Comparison of ENCODE assay signal across 17 cellular contexts in the genomic region with DNA sequence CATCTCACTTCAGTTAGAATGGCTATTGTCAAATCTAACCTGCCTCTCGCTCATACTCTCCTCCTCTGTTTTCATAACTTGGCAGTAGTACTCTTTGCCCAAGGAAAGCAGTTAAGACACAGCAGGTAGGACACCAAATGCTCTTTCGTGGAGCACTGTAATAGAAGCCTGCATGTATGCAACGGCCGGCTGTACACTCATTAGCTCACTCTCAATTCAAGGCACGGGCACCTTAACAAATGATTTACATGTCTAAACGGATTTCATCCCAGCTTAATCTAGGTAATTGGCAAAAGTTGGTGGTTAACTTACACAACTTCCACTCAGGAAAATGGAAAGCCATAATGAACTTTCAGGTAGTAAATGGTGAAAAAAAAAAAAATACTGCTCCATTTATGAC. TPM values are rescaled to one million over a fixed set of nuclear protein-coding genes. Genes with fewer than 3 reads are reported as not detected.
"Had no signal": no experiment of that assay in that cellular context is flagged by ENCODE, and none has a peak within 500 bp of the region (broad histone marks: within the 10 kb centered on the region; RNA-seq: fewer than 3 reads in every experiment).

No MANE protein-coding gene starts in this region.

- H3K9me3 ChIP-seq: colonic mucosa, lower lobe of right lung, psoas muscle, thoracic aorta, transverse colon had no signal

- H3K27me3 Mint-ChIP-seq: natural killer cell treated with Interleukin-12 subunit alpha and Interleukin-12 subunit beta and Interleukin-15 and Interleukin-18, amount 100 ng/mL, for 72 hours; stimulated activated naive CD8-positive, alpha-beta T cell treated with anti-CD3 and anti-CD28 coated beads, Interleukin-15, amount 100 ng/mL, for 72 hours had no signal

- H3K4me1 Mint-ChIP-seq: stimulated activated naive CD8-positive, alpha-beta T cell treated with anti-CD3 and anti-CD28 coated beads, Interleukin-15, amount 100 ng/mL, for 72 hours had no signal

- H3K4me3 Mint-ChIP-seq: natural killer cell treated with Interleukin-12 subunit alpha and Interleukin-12 subunit beta and Interleukin-15 and Interleukin-18, amount 100 ng/mL, for 72 hours; stimulated activated naive B cell treated with anti-CD40 and anti-IgM and Interleukin-4, amounts not matched to agents 10 μg/mL and 1 μg/mL and 100 μg/mL, for 72 hours; stimulated activated naive CD8-positive, alpha-beta T cell treated with anti-CD3 and anti-CD28 coated beads, Interleukin-15, amount 100 ng/mL, for 72 hours had no signal

- H3K36me3 Mint-ChIP-seq: natural killer cell treated with Interleukin-12 subunit alpha and Interleukin-12 subunit beta and Interleukin-15 and Interleukin-18, amount 100 ng/mL, for 72 hours had no signal

- ATAC-seq: heart left ventricle; natural killer cell treated with Interleukin-12 subunit alpha and Interleukin-12 subunit beta and Interleukin-15 and Interleukin-18, amount 100 ng/mL, for 72 hours; psoas muscle; sciatic nerve; stimulated activated naive CD8-positive, alpha-beta T cell treated with anti-CD3 and anti-CD28 coated beads, Interleukin-15, amount 100 ng/mL, for 72 hours had no signal

- H3K27me3 ChIP-seq: colonic mucosa, heart left ventricle, transverse colon had no signal

- H3K27ac ChIP-seq: colonic mucosa, heart left ventricle, left ventricle myocardium inferior, lower lobe of right lung, psoas muscle, thoracic aorta, transverse colon had no signal

- DNase-seq: colonic mucosa; dermis blood vessel endothelial cell; erythroblast; heart left ventricle; hypothalamus; left ventricle myocardium inferior; lower lobe of right lung; midbrain; psoas muscle; stimulated activated CD4-positive, alpha-beta T cell treated with anti-CD3 and anti-CD28 coated beads, Interleukin-2, amount 100 ng/mL, for 24 hours; stimulated activated CD4-positive, alpha-beta T cell treated with anti-CD3 and anti-CD28 coated beads, Interleukin-4, amount 100 ng/mL, for 4 hours; stimulated activated naive B cell treated with anti-CD40 and anti-IgM and Interleukin-4, amounts not matched to agents 10 μg/mL and 1 μg/mL and 100 μg/mL, for 72 hours; stimulated activated naive CD8-positive, alpha-beta T cell treated with anti-CD3 and anti-CD28 coated beads, Interleukin-15, amount 100 ng/mL, for 72 hours; transverse colon had no signal

- H3K4me3 ChIP-seq: colonic mucosa, heart left ventricle, left ventricle myocardium inferior, lower lobe of right lung, psoas muscle, thoracic aorta, transverse colon had no signal

- H3K9me3 Mint-ChIP-seq: natural killer cell treated with Interleukin-12 subunit alpha and Interleukin-12 subunit beta and Interleukin-15 and Interleukin-18, amount 100 ng/mL, for 72 hours; stimulated activated naive CD8-positive, alpha-beta T cell treated with anti-CD3 and anti-CD28 coated beads, Interleukin-15, amount 100 ng/mL, for 72 hours had no signal

- H3K36me3 ChIP-seq: colonic mucosa, heart left ventricle, left ventricle myocardium inferior, lower lobe of right lung, thoracic aorta, transverse colon had no signal

- H3K27ac Mint-ChIP-seq: natural killer cell treated with Interleukin-12 subunit alpha and Interleukin-12 subunit beta and Interleukin-15 and Interleukin-18, amount 100 ng/mL, for 72 hours; stimulated activated naive B cell treated with anti-CD40 and anti-IgM and Interleukin-4, amounts not matched to agents 10 μg/mL and 1 μg/mL and 100 μg/mL, for 72 hours; stimulated activated naive CD8-positive, alpha-beta T cell treated with anti-CD3 and anti-CD28 coated beads, Interleukin-15, amount 100 ng/mL, for 72 hours had no signal

- H3K4me1 ChIP-seq: colonic mucosa, heart left ventricle, left ventricle myocardium inferior, lower lobe of right lung, psoas muscle, transverse colon had no signal

RNA-seq across cellular contexts. Expression of a gene that starts 14.9 kb away (rescaled TPM):
- total RNA-seq: thoracic aorta had no signal
